In the genomic region with DNA sequence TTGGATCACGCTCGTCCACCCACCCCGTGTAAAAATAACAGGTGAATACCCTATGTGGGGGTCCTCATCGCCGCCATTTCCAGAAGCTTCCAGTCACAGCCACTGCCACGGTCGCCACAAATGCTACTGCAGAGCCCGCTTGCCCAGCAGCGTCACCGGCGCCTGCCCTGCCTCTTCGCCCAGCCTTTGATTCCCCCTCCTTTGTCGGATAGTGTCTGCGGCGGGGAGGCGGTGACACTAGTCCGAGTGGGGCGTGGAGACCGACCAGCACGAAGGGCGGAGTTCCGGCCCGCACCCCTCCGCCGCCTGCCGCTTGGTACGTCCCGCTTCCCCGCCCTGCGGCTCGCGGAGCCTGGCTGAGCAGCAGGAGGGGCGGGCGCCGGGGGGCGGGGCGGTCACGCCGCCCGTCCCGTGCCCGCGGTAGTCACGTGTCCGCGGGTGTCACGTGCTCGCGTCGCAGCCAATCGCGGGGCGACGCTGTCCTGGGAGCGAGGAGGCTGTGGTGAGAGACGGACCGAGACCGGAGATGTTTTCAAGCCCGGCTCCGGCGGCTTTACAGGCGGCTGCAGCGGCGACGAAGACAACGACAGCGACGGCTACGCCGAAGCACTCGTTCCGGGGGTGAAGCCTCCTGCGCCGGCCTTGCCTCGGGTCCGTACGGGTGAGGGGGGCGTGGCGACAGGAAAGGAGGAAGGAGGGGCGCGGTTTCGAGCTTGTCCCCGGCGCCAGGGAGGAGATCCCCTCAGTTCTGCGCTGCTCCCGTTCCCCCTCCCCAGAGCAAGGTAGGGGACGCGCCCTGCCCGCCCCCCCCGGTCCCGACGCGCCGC, we compare ENCODE assay signal across 8 cellular contexts. TPM values are rescaled to one million over a fixed set of nuclear protein-coding genes. Genes with fewer than 3 reads are reported as not detected.
DNase-seq lines count a peak whose midpoint lies in the region; ATAC-seq and TF ChIP-seq lines count a peak whose summit lies in the region.

A gene (plus strand): TSS at position 467 of the 827 bp plus-strand sequence. CDS start 45,652 bp downstream, outside the sequence.

- peaks cover 39% of the 10 kb centered on the region for H3K79me2 ChIP-seq in OCI-LY1 (ENCODE audit: insufficient read depth, low read length)

- no peaks in the 10 kb centered on the region for H4K20me1 ChIP-seq in OCI-LY1 (ENCODE audit: insufficient read depth, low read length)

- H3K4me1 Mint-ChIP-seq in endothelial cell (ENCODE audit: unreplicated experiment) (peaks cover 12% of the 10 kb centered on the region), mesothelial cell of epicardium (peaks cover 42% of the 10 kb centered on the region)

- H3K9me3 ChIP-seq in OCI-LY1 (ENCODE audit: low read length) = no peaks in the 10 kb centered on the region

- H3K9ac ChIP-seq in OCI-LY1 (ENCODE audit: low read length) = peak within 1 kb of the TSS; percentile 79

- H3K27me3 ChIP-seq in OCI-LY1 (ENCODE audit: insufficient read depth, low read length) = no peaks in the 10 kb centered on the region

- TF ChIP-seq CTCF in OCI-LY1 (IDR thresholded peaks at IDR 0.05; ENCODE audit: low read length) = no peak
- no peak for TF ChIP-seq CTCF in endothelial cell (IDR thresholded peaks at IDR 0.05; ENCODE audit: unreplicated experiment)
- TF ChIP-seq CTCF in mesothelial cell of epicardium (IDR thresholded peaks at IDR 0.05; ENCODE audit: unreplicated experiment) = no peak

- H3K9me3 Mint-ChIP-seq in endothelial cell (ENCODE audit: unreplicated experiment) = no peaks in the 10 kb centered on the region
- no peaks in the 10 kb centered on the region for H3K9me3 Mint-ChIP-seq in mesothelial cell of epicardium

- peak; percentile 99 for DNase-seq in D341Med (ENCODE audit: low spot score)
- peak; percentile 99 for DNase-seq in HuH-7 (ENCODE audit: low spot score)
- peak; percentile 98 for DNase-seq in activated CD8-positive, alpha-beta memory T cell treated with anti-CD3 and anti-CD28 coated beads, Interleukin-2, amount 50 U/mL, for 4 hours
- peak; percentile 97 for DNase-seq in endothelial cell (ENCODE audit: low spot score)
- peak; percentile 96 for DNase-seq in mesothelial cell of epicardium (ENCODE audit: low spot score in 2 of 2, unreplicated experiment in 2 of 2)
- peak; percentile 91 to 97 for DNase-seq in stimulated activated CD8-positive, alpha-beta memory T cell treated with anti-CD3 and anti-CD28 coated beads, Interleukin-15, amount 100 ng/mL, for 4 hours (ENCODE audit: low read depth in 2 of 2)

- H2AFZ ChIP-seq in OCI-LY1 (ENCODE audit: low read length) = no peak within 1 kb of the TSS

- H3K4me3 Mint-ChIP-seq in endothelial cell (ENCODE audit: unreplicated experiment) (peak within 1 kb of the TSS; percentile 97), mesothelial cell of epicardium (peak within 1 kb of the TSS; percentile 96)

- H3K36me3 Mint-ChIP-seq in endothelial cell (ENCODE audit: low read depth, unreplicated experiment) (peaks cover 15% of the 10 kb centered on the region), mesothelial cell of epicardium (peaks cover 13% of the 10 kb centered on the region)

- H3K27ac Mint-ChIP-seq in endothelial cell (ENCODE audit: unreplicated experiment) = peak within 1 kb of the TSS; percentile 85
- peak within 1 kb of the TSS; percentile 100 for H3K27ac Mint-ChIP-seq in mesothelial cell of epicardium

- H3K36me3 ChIP-seq in OCI-LY1 (ENCODE audit: insufficient read depth, low read length) = peaks cover 29% of the 10 kb centered on the region

- H3K9me2 ChIP-seq in OCI-LY1 (ENCODE audit: low read depth, low read length) = no peaks in the 10 kb centered on the region

- peak within 1 kb of the TSS; percentile 78 for H3K4me2 ChIP-seq in OCI-LY1 (ENCODE audit: low read length)

- H3F3A ChIP-seq in OCI-LY1 (ENCODE audit: insufficient read depth, low read length) = peaks cover 4% of the 10 kb centered on the region; the same call in 1 of the 2 replicates

- peak within 1 kb of the TSS; percentile 96 for H3K27ac ChIP-seq in OCI-LY1 (ENCODE audit: low read depth, low read length, poor library complexity, severe bottlenecking)

- ATAC-seq in GM21526 (IDR thresholded peaks at IDR 0.05; ENCODE audit: low FRiP score, unreplicated experiment) = peak; percentile 63

- peak within 1 kb of the TSS; percentile 76 for H3K4me3 ChIP-seq in OCI-LY1 (ENCODE audit: low read depth, low read length, poor library complexity, severe bottlenecking)

- peaks cover 66% of the 10 kb centered on the region for H3K4me1 ChIP-seq in OCI-LY1 (ENCODE audit: insufficient read depth, low read length, severe bottlenecking)

- peaks cover 8% of the 10 kb centered on the region for H3K27me3 Mint-ChIP-seq in endothelial cell (ENCODE audit: unreplicated experiment)
- H3K27me3 Mint-ChIP-seq in mesothelial cell of epicardium (ENCODE audit: low read depth) = no peaks in the 10 kb centered on the region

RNA-seq across cellular contexts. Expression of the gene that starts here (rescaled TPM):
- total RNA-seq in endothelial cell (ENCODE audit: unreplicated experiment) = 32.9 TPM
- total RNA-seq in mesothelial cell of epicardium = 47.6 to 50.7 TPM (median 49.7 TPM) in 3 replicates

Comparison
In these comparisons a context has a peak if more than half of its experiments do, and no peak if none do; other contexts are left out.
1. Peak in every context shown above with its lines: DNase-seq, ATAC-seq, H3K4me3 ChIP-seq and H3K27ac ChIP-seq.